Comparison of ENCODE assay signal across 10 cellular contexts in genomic region chr2:6909431-6910385, GRCh38. TPM values are rescaled to one million over a fixed set of nuclear protein-coding genes. Genes with fewer than 3 reads are reported as not detected.
DNase-seq lines count a peak whose midpoint lies in the region; ATAC-seq and TF ChIP-seq lines count a peak whose summit lies in the region.
"Had no signal": no experiment of that assay in that cellular context is flagged by ENCODE, and none has a peak within 500 bp of the region (broad histone marks: within the 10 kb centered on the region; RNA-seq: fewer than 3 reads in every experiment).

No MANE protein-coding gene starts in this region.

- H3K27me3 Mint-ChIP-seq in activated naive CD4-positive, alpha-beta T cell treated with anti-CD3 and anti-CD28 coated beads, Interleukin-2, amount 50 U/mL, for 24 hours: no peaks in the 10 kb centered on the region

- no peak overlapping the region for H3K27ac ChIP-seq in body of pancreas

- H3K9me3 ChIP-seq in HAP-1 (no peaks in the 10 kb centered on the region), body of pancreas (no peaks in the 10 kb centered on the region)

- peaks cover 93% of the 10 kb centered on the region for H3K4me1 Mint-ChIP-seq in activated naive CD4-positive, alpha-beta T cell treated with anti-CD3 and anti-CD28 coated beads, Interleukin-2, amount 50 U/mL, for 24 hours

- peaks cover 6% of the 10 kb centered on the region; the same call in 1 of the 2 replicates for H3K27me3 ChIP-seq in HAP-1 (ENCODE audit: low read depth)
- no peaks in the 10 kb centered on the region for H3K27me3 ChIP-seq in body of pancreas

- H3K36me3 ChIP-seq in HAP-1 (replicated peaks): no peaks in the 10 kb centered on the region
- no peaks in the 10 kb centered on the region for H3K36me3 ChIP-seq in body of pancreas (replicated peaks in 1 of 2; ENCODE audit: insufficient read depth in 1 of 2, low read depth in 2 of 2)

- ATAC-seq in GM21367 (IDR thresholded peaks at IDR 0.05; ENCODE audit: unreplicated experiment) (peak; percentile 97), HG03521 (IDR thresholded peaks at IDR 0.05; ENCODE audit: unreplicated experiment) (peak; percentile 99), body of pancreas (no peak)

- TF ChIP-seq CTCF in GM10266 (IDR thresholded peaks at IDR 0.05; ENCODE audit: control insufficient read depth, insufficient read depth, low read depth, missing control alignments) (no peak), body of pancreas (IDR thresholded peaks at IDR 0.05) (no peak)

- H3K9me3 Mint-ChIP-seq in activated naive CD4-positive, alpha-beta T cell treated with anti-CD3 and anti-CD28 coated beads, Interleukin-2, amount 50 U/mL, for 24 hours: peaks cover 6% of the 10 kb centered on the region

- WGBS in body of pancreas, 2 donors: 75 to 84% methylated on average over 8 of the region's 8 CpGs

- peaks cover 16% of the 10 kb centered on the region for H3K36me3 Mint-ChIP-seq in activated naive CD4-positive, alpha-beta T cell treated with anti-CD3 and anti-CD28 coated beads, Interleukin-2, amount 50 U/mL, for 24 hours

- in situ Hi-C loops in HAP-1 (cut with MboI; ENCODE audit: low sequenced_read_pairs): no loop called here

- DNase-seq in GM10266 (ENCODE audit: extremely low spot score): peak; percentile 63
- no peak for DNase-seq in SK-N-DZ (ENCODE audit: low spot score)
- DNase-seq in HAP-1 (ENCODE audit: low spot score in 2 of 2): no peak
- no peak for DNase-seq in NCI-H748 (lab: John Stamatoyannopoulos, UW; ENCODE audit: unreplicated experiment)
- DNase-seq in body of pancreas: no peak

- no peaks in the 10 kb centered on the region for H3K4me1 ChIP-seq in HAP-1
- no peaks in the 10 kb centered on the region for H3K4me1 ChIP-seq in body of pancreas

- no peak for TF ChIP-seq POLR2A in body of pancreas (IDR thresholded peaks at IDR 0.05)

- intact Hi-C loops in body of pancreas (cut with DNase I): no loop called here

- peak overlapping the region; percentile 97 for H3K27ac Mint-ChIP-seq in activated naive CD4-positive, alpha-beta T cell treated with anti-CD3 and anti-CD28 coated beads, Interleukin-2, amount 50 U/mL, for 24 hours

- H3K4me3 Mint-ChIP-seq in activated naive CD4-positive, alpha-beta T cell treated with anti-CD3 and anti-CD28 coated beads, Interleukin-2, amount 50 U/mL, for 24 hours: peak overlapping the region; percentile 85

- no peak overlapping the region for H3K4me3 ChIP-seq in HAP-1
- no peak overlapping the region for H3K4me3 ChIP-seq in body of pancreas
- H3K4me3 ChIP-seq: lung had no signal

RNA-seq across cellular contexts. Expression of gene RNF144A, which starts 7.5 kb away (rescaled TPM):
- polyA plus RNA-seq in SK-N-DZ (2014; cell fraction: cytosol; rRNA removed): 46.9 and 51.9 TPM in 2 replicates
- polyA plus RNA-seq in SK-N-DZ (2014; cell fraction: nucleus; rRNA removed): 41.2 and 42.1 TPM in 2 replicates
- 100 to 1,000 TPM in 1 of 2 donors, 10 to 100 TPM in 1; 52.7 to 109 TPM for total RNA-seq in body of pancreas

RNA-seq across cellular contexts. Expression of gene RSAD2, which starts 32.1 kb away (rescaled TPM):
- 0.82 and 1.4 TPM in 2 replicates for polyA plus RNA-seq in SK-N-DZ (2014; cell fraction: cytosol; rRNA removed)
- polyA plus RNA-seq in SK-N-DZ (2014; cell fraction: nucleus; rRNA removed): 0.27 and 0.92 TPM in 2 replicates
- 1 to 10 TPM in 1 of 2 donors, under 1 TPM in 1; under 0.01 to 1.0 TPM for total RNA-seq in body of pancreas
- total RNA-seq: H1 had no signal
- polyA plus RNA-seq: H1 had no signal

RNA-seq across cellular contexts. Expression of gene CMPK2, which starts 44.0 kb away (rescaled TPM):
- polyA plus RNA-seq in SK-N-DZ (2014; cell fraction: cytosol; rRNA removed): 9.5 and 11.1 TPM in 2 replicates
- 8.0 and 11.9 TPM in 2 replicates for polyA plus RNA-seq in SK-N-DZ (2014; cell fraction: nucleus; rRNA removed)
- 1 to 10 TPM; 6.7 to 6.9 TPM for total RNA-seq in body of pancreas
